Comparison of ENCODE assay signal across 8 cellular contexts in the genomic region with DNA sequence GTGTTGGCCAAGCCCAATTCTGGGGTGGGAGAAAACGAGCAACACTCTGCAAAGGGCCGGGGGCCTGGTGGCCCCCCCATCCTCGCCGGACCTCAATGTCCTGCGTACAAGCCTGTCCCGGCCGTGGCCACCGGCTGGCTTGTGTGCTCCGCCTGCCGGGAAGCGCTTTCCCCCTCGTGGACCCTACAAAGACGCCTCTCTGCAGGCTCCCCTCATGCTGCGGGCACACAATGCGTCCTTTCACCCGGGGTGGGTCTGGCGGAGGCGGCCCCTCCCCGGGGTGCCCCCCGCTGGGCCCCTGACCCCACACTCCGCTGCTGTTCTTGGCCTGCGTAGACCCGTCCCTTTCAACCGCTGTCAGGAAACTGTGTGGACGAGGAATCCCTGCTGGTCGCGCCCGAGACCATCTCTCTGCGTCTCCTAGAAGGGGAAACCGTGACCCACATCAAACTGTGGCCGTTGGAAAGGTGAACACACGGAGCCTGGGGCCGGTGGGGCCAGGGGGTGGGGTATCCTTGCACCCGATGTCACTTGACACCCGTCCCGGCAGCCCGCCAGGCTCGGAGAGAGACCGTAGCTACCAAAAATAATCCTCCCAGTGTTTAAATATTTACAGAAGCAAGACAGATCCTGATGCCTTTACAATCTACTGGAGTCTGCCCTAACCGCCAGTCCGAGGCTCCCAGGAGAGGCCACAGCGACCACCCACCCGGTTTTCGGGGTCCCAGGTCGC. TPM values are rescaled to one million over a fixed set of nuclear protein-coding genes. Genes with fewer than 3 reads are reported as not detected.
DNase-seq lines count a peak whose midpoint lies in the region; ATAC-seq and TF ChIP-seq lines count a peak whose summit lies in the region.

No MANE protein-coding gene starts in this region.

- in situ Hi-C loops in astrocyte of the cerebellum (cut with HindIII; ENCODE audit: low sequenced_read_pairs): no loop called here

- peaks cover 0 to 3% (median 0%) of the 10 kb centered on the region in 7 donors for H3K9me3 Mint-ChIP-seq in CD4-positive, CD25-positive, alpha-beta regulatory T cell

- H3K27ac Mint-ChIP-seq in CD4-positive, CD25-positive, alpha-beta regulatory T cell: peak overlapping the region; percentile 32 to 87 (median 82)

- H3K4me3 ChIP-seq in CD4-positive, CD25-positive, alpha-beta regulatory T cell (ENCODE audit: low read depth, low read length): peak overlapping the region; percentile 32
- H3K4me3 ChIP-seq in astrocyte of the cerebellum (ENCODE audit: low read depth, low read length) (peak overlapping the region; percentile 26), urinary bladder (ENCODE audit: low read depth, low read length) (peak overlapping the region; percentile 30)

- H3K4me3 Mint-ChIP-seq in CD4-positive, CD25-positive, alpha-beta regulatory T cell: peak overlapping the region; percentile 77 to 88 (median 87)

- ATAC-seq in CD4-positive, CD25-positive, alpha-beta regulatory T cell (ENCODE audit: low read depth in 2 of 2): no peak
- ATAC-seq in GM19328 (IDR thresholded peaks at IDR 0.05; ENCODE audit: unreplicated experiment) (no peak), HG03457 (IDR thresholded peaks at IDR 0.05; ENCODE audit: unreplicated experiment) (no peak)

- no peak overlapping the region for H3K27ac ChIP-seq in CD4-positive, CD25-positive, alpha-beta regulatory T cell (ENCODE audit: insufficient read depth, low read length, poor library complexity, severe bottlenecking)
- H3K27ac ChIP-seq in urinary bladder (ENCODE audit: low read depth): no peak overlapping the region

- no peaks in the 10 kb centered on the region for H3K36me3 ChIP-seq in CD4-positive, CD25-positive, alpha-beta regulatory T cell (ENCODE audit: control insufficient read depth, insufficient read depth, low read length)
- no peaks in the 10 kb centered on the region for H3K36me3 ChIP-seq in urinary bladder (ENCODE audit: insufficient read depth)

- H3K27me3 ChIP-seq in CD4-positive, CD25-positive, alpha-beta regulatory T cell (ENCODE audit: control insufficient read depth, insufficient read depth, low read length): no peaks in the 10 kb centered on the region

- H3K36me3 Mint-ChIP-seq in CD4-positive, CD25-positive, alpha-beta regulatory T cell: no peaks in the 10 kb centered on the region

- H3K9me3 ChIP-seq in CD4-positive, CD25-positive, alpha-beta regulatory T cell (ENCODE audit: control insufficient read depth in 2 of 2, low read length in 2 of 2): no peaks in the 10 kb centered on the region

- WGBS in urinary bladder: 6% methylated on average over 45 of the region's 45 CpGs

- no peak for TF ChIP-seq CTCF in astrocyte of the cerebellum (IDR thresholded peaks at IDR 0.05; ENCODE audit: low read depth, low read length, missing control alignments)

- peaks cover 9 to 57% (median 21%) of the 10 kb centered on the region in 4 donors for H3K4me1 Mint-ChIP-seq in CD4-positive, CD25-positive, alpha-beta regulatory T cell

- H3K27me3 Mint-ChIP-seq in CD4-positive, CD25-positive, alpha-beta regulatory T cell: peaks cover 10% of the 10 kb centered on the region

- no peak for DNase-seq in CD4-positive, CD25-positive, alpha-beta regulatory T cell
- peak; percentile 77 for DNase-seq in NCI-H1092 treated with DMSO at 0.1 percent for 48 hours (lab: John Stamatoyannopoulos, UW)
- no peak for DNase-seq in astrocyte of the cerebellum (ENCODE audit: low read depth)
- DNase-seq in left kidney (ENCODE audit: low read depth, low spot score): peak; percentile 53
- DNase-seq in CD1c-positive myeloid dendritic cell (ENCODE audit: extremely low spot score): no peak

- peaks cover 28% of the 10 kb centered on the region for H3K4me1 ChIP-seq in CD4-positive, CD25-positive, alpha-beta regulatory T cell (ENCODE audit: control insufficient read depth, insufficient read depth, low read length, poor library complexity, severe bottlenecking)
- peaks cover 1% of the 10 kb centered on the region for H3K4me1 ChIP-seq in urinary bladder (ENCODE audit: insufficient read depth)

RNA-seq across cellular contexts. Expression of a gene that starts 43.6 kb away (rescaled TPM):
- 0.72 TPM for total RNA-seq in CD4-positive, CD25-positive, alpha-beta regulatory T cell
- under 1 TPM; 0.06 to 0.27 (median 0.12) TPM for polyA plus RNA-seq in CD4-positive, CD25-positive, alpha-beta regulatory T cell
- 15.8 TPM for total RNA-seq in urinary bladder
- 21.5 TPM for polyA plus RNA-seq in urinary bladder

RNA-seq across cellular contexts. Expression of a gene that starts 44.4 kb away (rescaled TPM):
- total RNA-seq in CD4-positive, CD25-positive, alpha-beta regulatory T cell: 0.32 TPM
- polyA plus RNA-seq in CD4-positive, CD25-positive, alpha-beta regulatory T cell: not detected
- total RNA-seq in urinary bladder: 8.0 TPM
- 2.2 TPM for polyA plus RNA-seq in urinary bladder

Comparison
In these comparisons a context has a peak if more than half of its experiments do, and no peak if none do; other contexts are left out.
1. DNase-seq: peak in NCI-H1092 treated with DMSO at 0.1 percent for 48 hours (single experiment) and left kidney (single experiment); none in CD4-positive, CD25-positive, alpha-beta regulatory T cell (0 of 3), astrocyte of the cerebellum (single experiment) and CD1c-positive myeloid dendritic cell (single experiment).
2. Peak in every context shown above with its lines, with median percentiles within 50 percentile points of each other: H3K4me3 ChIP-seq.